ENCODE assay signal across 28 cellular contexts in the genomic region with DNA sequence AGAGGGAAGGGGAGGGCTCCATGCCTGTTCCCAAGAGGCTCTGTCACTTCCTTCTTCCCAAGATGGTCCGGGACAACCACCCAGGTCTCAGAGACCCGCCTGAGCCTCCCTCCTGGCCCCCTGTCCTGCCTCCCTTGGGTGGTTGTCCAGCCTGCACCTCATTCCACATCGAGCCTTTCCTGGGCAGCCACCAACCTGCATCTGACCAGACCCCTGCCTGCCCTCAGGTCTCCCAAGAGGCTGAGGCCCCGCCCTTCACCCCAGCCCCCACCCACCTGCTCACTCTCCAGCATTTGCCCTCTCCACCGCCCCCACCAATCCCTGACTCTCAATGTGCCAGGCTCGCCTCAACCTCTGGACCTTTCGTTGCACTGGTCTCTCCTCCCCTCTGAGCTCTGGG.
"Had no signal": no experiment of that assay in that cellular context is flagged by ENCODE, and none has a peak within 500 bp of the region (broad histone marks: within the 10 kb centered on the region; RNA-seq: fewer than 3 reads in every experiment).

No MANE protein-coding gene starts in this region.

- ATAC-seq: activated CD4-positive, alpha-beta T cell treated with anti-CD3 and anti-CD28 coated beads for 36 hours; activated CD4-positive, CD25-positive, alpha-beta regulatory T cell treated with anti-CD3 and anti-CD28 coated beads, Interleukin-2, amount 50 U/mL, for 24 hours; activated naive CD8-positive, alpha-beta T cell treated with anti-CD3 and anti-CD28 coated beads, Interleukin-2, amount 50 U/mL, for 24 hours; activated T-cell treated with anti-CD3 and anti-CD28 coated beads, Interleukin-2, amount 50 U/mL, for 72 hours; esophagus mucosa; T-helper 17 cell had no signal

- H3K27me3 ChIP-seq: adrenal gland, body of pancreas, colonic mucosa, dorsolateral prefrontal cortex had no signal

- DNase-seq: activated B cell treated with CpG ODN at 0.5 μM for 24 hours; activated CD4-positive, alpha-beta memory T cell treated with anti-CD3 and anti-CD28 coated beads for 36 hours; activated CD4-positive, alpha-beta T cell treated with anti-CD3 and anti-CD28 coated beads for 36 hours; activated CD4-positive, alpha-beta T cell treated with anti-CD3 and anti-CD28 coated beads, Interleukin-2, amount 10 ng/mL, durations not matched to agents 24 days and 14 days; activated CD8-positive, alpha-beta memory T cell treated with anti-CD3 and anti-CD28 coated beads, Interleukin-2, amount 50 U/mL, for 48 hours; activated naive CD4-positive, alpha-beta T cell treated with anti-CD3 and anti-CD28 coated beads for 36 hours; activated naive CD8-positive, alpha-beta T cell treated with anti-CD3 and anti-CD28 coated beads for 36 hours; activated naive CD8-positive, alpha-beta T cell treated with anti-CD3 and anti-CD28 coated beads, Interleukin-2, amount 50 U/mL, for 24 hours; activated T-cell treated with anti-CD3 and anti-CD28 coated beads for 4 hours; activated T-cell treated with anti-CD3 and anti-CD28 coated beads, Interleukin-2, amount 50 U/mL, for 24 hours; activated T-cell treated with anti-CD3 and anti-CD28 coated beads, Interleukin-2, amount 50 U/mL, for 72 hours; adrenal gland; amygdala; caudate nucleus; cerebellar nuclear complex; colonic mucosa; dorsolateral prefrontal cortex; effector memory CD4-positive, alpha-beta T cell; endodermal cell; foreskin fibroblast; T-helper 1 cell; T-helper 17 cell; T1000; WERI-Rb-1 had no signal

- H3K9me3 ChIP-seq: adrenal gland, body of pancreas, colonic mucosa had no signal

- H3K4me1 ChIP-seq: adrenal gland, colonic mucosa had no signal

- H3K36me3 ChIP-seq: adrenal gland, colonic mucosa, WERI-Rb-1 had no signal

- H3K4me3 ChIP-seq: adrenal gland, body of pancreas, colonic mucosa, dorsolateral prefrontal cortex had no signal

- H3K27ac ChIP-seq: adrenal gland, body of pancreas, colonic mucosa, dorsolateral prefrontal cortex, WERI-Rb-1 had no signal

- FAIRE-seq: frontal cortex had no signal
